9 cellular contexts compared by ENCODE assay signal in the genomic region with DNA sequence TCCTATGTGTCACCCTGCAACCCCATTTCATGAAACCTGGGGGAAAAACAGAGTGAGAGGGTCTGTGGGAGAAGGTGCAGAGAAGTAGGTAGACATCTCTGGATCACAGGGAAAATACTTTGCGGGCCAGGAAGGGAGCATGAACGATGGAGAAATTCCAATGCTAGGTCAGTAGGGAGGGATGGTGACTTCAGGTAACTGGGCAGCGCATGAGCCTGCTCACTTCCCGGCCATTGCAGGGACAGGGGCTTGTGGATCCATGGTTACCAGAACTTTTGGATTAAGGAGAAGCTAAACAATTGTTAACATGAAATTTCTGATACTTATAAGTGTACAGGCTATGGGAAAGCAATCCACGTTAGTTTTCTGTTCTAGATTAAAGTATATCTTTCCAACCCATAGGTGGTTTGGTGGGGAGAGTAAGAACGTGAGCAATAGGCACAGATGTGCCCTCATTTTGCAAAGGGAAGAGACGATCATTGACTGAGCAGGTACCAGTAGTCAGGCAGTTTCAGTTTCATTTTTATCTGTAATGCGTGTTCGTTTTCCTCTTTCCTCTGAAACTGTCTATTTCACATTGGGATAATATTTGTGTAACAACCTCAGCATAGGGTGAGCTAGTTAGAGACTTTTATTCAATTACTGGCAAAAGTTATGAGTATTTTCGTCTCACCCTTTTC.
A peak's percentile ranks its signal among the peaks of the same experiment; 100 is the strongest.
DNase-seq lines count a peak whose midpoint lies in the region; ATAC-seq, FAIRE-seq and TF ChIP-seq lines count a peak whose summit lies in the region.
"Had no signal": no experiment of that assay in that cellular context is flagged by ENCODE, and none has a peak within 500 bp of the region (broad histone marks: within the 10 kb centered on the region; RNA-seq: fewer than 3 reads in every experiment).

No MANE protein-coding gene starts in this region.

- H3K9me3 ChIP-seq in liver (ENCODE audit: control insufficient read depth in 4 of 4, low read length in 3 of 4) (no peaks in the 10 kb centered on the region), uterus (no peaks in the 10 kb centered on the region)

- no peak for TF ChIP-seq RAD21 in liver (IDR thresholded peaks at IDR 0.05)

- TF ChIP-seq CTCF in liver (IDR thresholded peaks at IDR 0.05; ENCODE audit: low read depth, low read length, missing input control) = no peak
- TF ChIP-seq CTCF in uterus (IDR thresholded peaks at IDR 0.05) = no peak

- no peak overlapping the region for H3K27ac ChIP-seq in liver (ENCODE audit: low read depth in 1 of 2, low read length in 2 of 2)
- no peak overlapping the region for H3K27ac ChIP-seq in uterus
- H3K27ac ChIP-seq: epithelial cell of prostate had no signal

- no peak for TF ChIP-seq POLR2A in uterus (IDR thresholded peaks at IDR 0.05)

- H3K36me3 ChIP-seq in liver (ENCODE audit: control insufficient read depth in 4 of 4, insufficient read depth in 3 of 4, low read depth in 1 of 4, low read length in 3 of 4) (no peaks in the 10 kb centered on the region), uterus (no peaks in the 10 kb centered on the region)

- peak overlapping the region; percentile 31 to 43 (median 37) for H3K4me3 ChIP-seq in liver (ENCODE audit: low read depth in 1 of 3, low read length in 3 of 3)
- peak overlapping the region in 1 of 2 donors; percentile 14 for H3K4me3 ChIP-seq in uterus

- 60% methylated on average over 10 of the region's 10 CpGs for WGBS in liver

- peak; percentile 90 for ATAC-seq in GM18517 (IDR thresholded peaks at IDR 0.05; ENCODE audit: unreplicated experiment)
- ATAC-seq in GM21825 (IDR thresholded peaks at IDR 0.05; ENCODE audit: unreplicated experiment) = peak; percentile 90
- no peak for ATAC-seq in left cardiac atrium

- intact Hi-C loops in uterus (cut with DNase I; ENCODE audit: low total_unique reads) (no loop called here), left cardiac atrium (cut with DNase I) (no loop called here)

- FAIRE-seq in frontal cortex (lab: Jason Lieb, UNC) = no peak

- H3K4me1 ChIP-seq in liver (ENCODE audit: control insufficient read depth in 4 of 4, insufficient read depth in 4 of 4, low read length in 3 of 4) (peaks cover 0 to 11% (median 3%) of the 10 kb centered on the region in 4 donors), uterus (no peaks in the 10 kb centered on the region)

- H3K27me3 ChIP-seq in liver (ENCODE audit: control insufficient read depth in 4 of 4, insufficient read depth in 4 of 4, low read length in 3 of 4) = peaks cover 0 to 3% (median 0%) of the 10 kb centered on the region in 4 donors
- H3K27me3 ChIP-seq in uterus = no peaks in the 10 kb centered on the region

- H3K9ac ChIP-seq in liver (ENCODE audit: low read depth in 1 of 2, low read length in 2 of 2) = no peak overlapping the region

- peak; percentile 43 for DNase-seq in NCI-H2196 (lab: John Stamatoyannopoulos, UW; ENCODE audit: unreplicated experiment)
- no peak for DNase-seq in frontal cortex (ENCODE audit: low spot score in 2 of 2)
- DNase-seq in uterus = no peak
- DNase-seq in left cardiac atrium = no peak
- no peak for DNase-seq in NCI-H524 (lab: John Stamatoyannopoulos, UW)

TF ChIP-seq in liver, 16 proteins besides CTCF, POLR2A, EP300 and RAD21:
- TF ChIP-seq YY1 (IDR thresholded peaks at IDR 0.05) (no peak), TAF1 (conservative IDR thresholded peaks at IDR 0.05) (no peak), GABPA (IDR thresholded peaks at IDR 0.05 in 1 of 2, conservative IDR thresholded peaks at IDR 0.05 in 1 of 2) (no peak), MAX (IDR thresholded peaks at IDR 0.05) (no peak), HNF4A (conservative IDR thresholded peaks at IDR 0.05) (no peak), EGR1 (IDR thresholded peaks at IDR 0.05; ENCODE audit: low read depth in 2 of 2) (no peak), SP1 (IDR thresholded peaks at IDR 0.05) (no peak), ATF3 (IDR thresholded peaks at IDR 0.05) (no peak), JUND (IDR thresholded peaks at IDR 0.05) (no peak), RXRA (IDR thresholded peaks at IDR 0.05) (no peak), HNF4G (IDR thresholded peaks at IDR 0.05) (no peak)
- TF ChIP-seq, protein P1, sequence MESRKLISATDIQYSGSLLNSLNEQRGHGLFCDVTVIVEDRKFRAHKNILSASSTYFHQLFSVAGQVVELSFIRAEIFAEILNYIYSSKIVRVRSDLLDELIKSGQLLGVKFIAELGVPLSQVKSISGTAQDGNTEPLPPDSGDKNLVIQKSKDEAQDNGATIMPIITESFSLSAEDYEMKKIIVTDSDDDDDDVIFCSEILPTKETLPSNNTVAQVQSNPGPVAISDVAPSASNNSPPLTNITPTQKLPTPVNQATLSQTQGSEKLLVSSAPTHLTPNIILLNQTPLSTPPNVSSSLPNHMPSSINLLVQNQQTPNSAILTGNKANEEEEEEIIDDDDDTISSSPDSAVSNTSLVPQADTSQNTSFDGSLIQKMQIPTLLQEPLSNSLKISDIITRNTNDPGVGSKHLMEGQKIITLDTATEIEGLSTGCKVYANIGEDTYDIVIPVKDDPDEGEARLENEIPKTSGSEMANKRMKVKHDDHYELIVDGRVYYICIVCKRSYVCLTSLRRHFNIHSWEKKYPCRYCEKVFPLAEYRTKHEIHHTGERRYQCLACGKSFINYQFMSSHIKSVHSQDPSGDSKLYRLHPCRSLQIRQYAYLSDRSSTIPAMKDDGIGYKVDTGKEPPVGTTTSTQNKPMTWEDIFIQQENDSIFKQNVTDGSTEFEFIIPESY (IDR thresholded peaks at IDR 0.05) = no peak
TF ChIP-seq in liver: peak in this region for 0.

Comparison
In these comparisons a context has a peak if more than half of its experiments do, and no peak if none do; other contexts are left out.
1. ATAC-seq: peak in GM18517 (single experiment) and GM21825 (single experiment); none in left cardiac atrium (0 of 2).